Comparison of ENCODE assay signal across 2 cellular contexts in the genomic region with DNA sequence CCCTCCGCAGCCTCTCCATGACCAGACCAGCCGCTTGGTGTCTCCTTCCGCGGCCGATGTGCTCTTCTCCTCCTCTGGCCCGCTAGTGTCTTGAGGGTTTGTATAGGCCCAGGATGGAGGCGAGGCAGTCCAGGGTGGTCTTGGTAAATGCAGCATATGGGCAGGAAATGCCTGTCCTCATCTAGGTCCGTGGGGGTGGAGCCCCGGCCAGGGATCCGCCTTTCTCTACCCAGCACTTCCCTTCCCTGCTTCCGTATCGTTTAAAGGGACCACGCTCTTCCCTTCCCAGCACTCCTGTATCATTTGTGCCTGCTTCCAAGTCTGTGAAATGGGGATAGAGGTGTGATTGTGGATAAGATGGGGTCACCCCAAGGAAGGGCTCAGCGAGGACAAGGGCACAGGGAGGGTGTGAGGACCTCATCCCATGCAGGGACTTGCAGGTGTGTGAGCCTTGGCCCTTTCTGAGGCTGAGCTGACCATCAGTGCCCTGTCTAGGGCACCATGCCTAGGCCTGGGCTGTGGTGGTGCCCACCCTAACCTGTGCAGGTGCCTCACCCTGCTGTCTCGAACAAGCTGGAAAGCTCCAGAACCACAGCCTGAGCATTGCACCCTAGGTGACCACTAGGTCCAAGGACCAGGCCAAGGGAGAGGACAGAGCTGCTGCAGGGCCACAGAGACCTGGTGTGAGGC.
TF ChIP-seq lines count a peak whose summit lies in the region.

No MANE protein-coding gene starts in this region.

TF ChIP-seq in A549, 52 proteins besides CTCF, POLR2A, EP300 and RAD21 (continued from another document):
- TF ChIP-seq, protein P1, sequence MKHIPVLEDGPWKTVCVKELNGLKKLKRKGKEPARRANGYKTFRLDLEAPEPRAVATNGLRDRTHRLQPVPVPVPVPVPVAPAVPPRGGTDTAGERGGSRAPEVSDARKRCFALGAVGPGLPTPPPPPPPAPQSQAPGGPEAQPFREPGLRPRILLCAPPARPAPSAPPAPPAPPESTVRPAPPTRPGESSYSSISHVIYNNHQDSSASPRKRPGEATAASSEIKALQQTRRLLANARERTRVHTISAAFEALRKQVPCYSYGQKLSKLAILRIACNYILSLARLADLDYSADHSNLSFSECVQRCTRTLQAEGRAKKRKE (CRISPR knock-in tag; IDR thresholded peaks at IDR 0.05; ENCODE audit: low read depth) = no peak
- TF ChIP-seq NPAS2 (CRISPR knock-in tag; IDR thresholded peaks at IDR 0.05; ENCODE audit: borderline replicate concordance) (no peak), MAZ (IDR thresholded peaks at IDR 0.05; ENCODE audit: borderline replicate concordance, low read depth, low read length) (no peak), ZC3H11A (IDR thresholded peaks at IDR 0.05) (no peak), HEYL (CRISPR knock-in tag; IDR thresholded peaks at IDR 0.05) (no peak), EHF (CRISPR knock-in tag; IDR thresholded peaks at IDR 0.05) (no peak), ESRRA (IDR thresholded peaks at IDR 0.05; ENCODE audit: borderline replicate concordance, low read length) (no peak)
- TF ChIP-seq, protein P2, sequence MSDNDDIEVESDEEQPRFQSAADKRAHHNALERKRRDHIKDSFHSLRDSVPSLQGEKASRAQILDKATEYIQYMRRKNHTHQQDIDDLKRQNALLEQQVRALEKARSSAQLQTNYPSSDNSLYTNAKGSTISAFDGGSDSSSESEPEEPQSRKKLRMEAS (IDR thresholded peaks at IDR 0.05) = peak; percentile 83

TF ChIP-seq in WTC11, 78 proteins besides CTCF, POLR2A, EP300 and RAD21 (continued from another document):
- TF ChIP-seq, protein P3, sequence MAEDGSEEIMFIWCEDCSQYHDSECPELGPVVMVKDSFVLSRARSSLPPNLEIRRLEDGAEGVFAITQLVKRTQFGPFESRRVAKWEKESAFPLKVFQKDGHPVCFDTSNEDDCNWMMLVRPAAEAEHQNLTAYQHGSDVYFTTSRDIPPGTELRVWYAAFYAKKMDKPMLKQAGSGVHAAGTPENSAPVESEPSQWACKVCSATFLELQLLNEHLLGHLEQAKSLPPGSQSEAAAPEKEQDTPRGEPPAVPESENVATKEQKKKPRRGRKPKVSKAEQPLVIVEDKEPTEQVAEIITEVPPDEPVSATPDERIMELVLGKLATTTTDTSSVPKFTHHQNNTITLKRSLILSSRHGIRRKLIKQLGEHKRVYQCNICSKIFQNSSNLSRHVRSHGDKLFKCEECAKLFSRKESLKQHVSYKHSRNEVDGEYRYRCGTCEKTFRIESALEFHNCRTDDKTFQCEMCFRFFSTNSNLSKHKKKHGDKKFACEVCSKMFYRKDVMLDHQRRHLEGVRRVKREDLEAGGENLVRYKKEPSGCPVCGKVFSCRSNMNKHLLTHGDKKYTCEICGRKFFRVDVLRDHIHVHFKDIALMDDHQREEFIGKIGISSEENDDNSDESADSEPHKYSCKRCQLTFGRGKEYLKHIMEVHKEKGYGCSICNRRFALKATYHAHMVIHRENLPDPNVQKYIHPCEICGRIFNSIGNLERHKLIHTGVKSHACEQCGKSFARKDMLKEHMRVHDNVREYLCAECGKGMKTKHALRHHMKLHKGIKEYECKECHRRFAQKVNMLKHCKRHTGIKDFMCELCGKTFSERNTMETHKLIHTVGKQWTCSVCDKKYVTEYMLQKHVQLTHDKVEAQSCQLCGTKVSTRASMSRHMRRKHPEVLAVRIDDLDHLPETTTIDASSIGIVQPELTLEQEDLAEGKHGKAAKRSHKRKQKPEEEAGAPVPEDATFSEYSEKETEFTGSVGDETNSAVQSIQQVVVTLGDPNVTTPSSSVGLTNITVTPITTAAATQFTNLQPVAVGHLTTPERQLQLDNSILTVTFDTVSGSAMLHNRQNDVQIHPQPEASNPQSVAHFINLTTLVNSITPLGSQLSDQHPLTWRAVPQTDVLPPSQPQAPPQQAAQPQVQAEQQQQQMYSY (CRISPR knock-in tag; IDR thresholded peaks at IDR 0.05) = no peak
- TF ChIP-seq TEAD4 (CRISPR knock-in tag; IDR thresholded peaks at IDR 0.05) = no peak
- no peak for TF ChIP-seq NFATC4 (CRISPR knock-in tag; IDR thresholded peaks at IDR 0.05)
- TF ChIP-seq, protein P4, sequence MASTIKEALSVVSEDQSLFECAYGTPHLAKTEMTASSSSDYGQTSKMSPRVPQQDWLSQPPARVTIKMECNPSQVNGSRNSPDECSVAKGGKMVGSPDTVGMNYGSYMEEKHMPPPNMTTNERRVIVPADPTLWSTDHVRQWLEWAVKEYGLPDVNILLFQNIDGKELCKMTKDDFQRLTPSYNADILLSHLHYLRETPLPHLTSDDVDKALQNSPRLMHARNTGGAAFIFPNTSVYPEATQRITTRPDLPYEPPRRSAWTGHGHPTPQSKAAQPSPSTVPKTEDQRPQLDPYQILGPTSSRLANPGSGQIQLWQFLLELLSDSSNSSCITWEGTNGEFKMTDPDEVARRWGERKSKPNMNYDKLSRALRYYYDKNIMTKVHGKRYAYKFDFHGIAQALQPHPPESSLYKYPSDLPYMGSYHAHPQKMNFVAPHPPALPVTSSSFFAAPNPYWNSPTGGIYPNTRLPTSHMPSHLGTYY (CRISPR knock-in tag; IDR thresholded peaks at IDR 0.05) = no peak
- TF ChIP-seq JAZF1 (CRISPR knock-in tag; IDR thresholded peaks at IDR 0.05) = no peak
- TF ChIP-seq, protein P2 (CRISPR knock-in tag; IDR thresholded peaks at IDR 0.05) = no peak
- TF ChIP-seq, protein P5, sequence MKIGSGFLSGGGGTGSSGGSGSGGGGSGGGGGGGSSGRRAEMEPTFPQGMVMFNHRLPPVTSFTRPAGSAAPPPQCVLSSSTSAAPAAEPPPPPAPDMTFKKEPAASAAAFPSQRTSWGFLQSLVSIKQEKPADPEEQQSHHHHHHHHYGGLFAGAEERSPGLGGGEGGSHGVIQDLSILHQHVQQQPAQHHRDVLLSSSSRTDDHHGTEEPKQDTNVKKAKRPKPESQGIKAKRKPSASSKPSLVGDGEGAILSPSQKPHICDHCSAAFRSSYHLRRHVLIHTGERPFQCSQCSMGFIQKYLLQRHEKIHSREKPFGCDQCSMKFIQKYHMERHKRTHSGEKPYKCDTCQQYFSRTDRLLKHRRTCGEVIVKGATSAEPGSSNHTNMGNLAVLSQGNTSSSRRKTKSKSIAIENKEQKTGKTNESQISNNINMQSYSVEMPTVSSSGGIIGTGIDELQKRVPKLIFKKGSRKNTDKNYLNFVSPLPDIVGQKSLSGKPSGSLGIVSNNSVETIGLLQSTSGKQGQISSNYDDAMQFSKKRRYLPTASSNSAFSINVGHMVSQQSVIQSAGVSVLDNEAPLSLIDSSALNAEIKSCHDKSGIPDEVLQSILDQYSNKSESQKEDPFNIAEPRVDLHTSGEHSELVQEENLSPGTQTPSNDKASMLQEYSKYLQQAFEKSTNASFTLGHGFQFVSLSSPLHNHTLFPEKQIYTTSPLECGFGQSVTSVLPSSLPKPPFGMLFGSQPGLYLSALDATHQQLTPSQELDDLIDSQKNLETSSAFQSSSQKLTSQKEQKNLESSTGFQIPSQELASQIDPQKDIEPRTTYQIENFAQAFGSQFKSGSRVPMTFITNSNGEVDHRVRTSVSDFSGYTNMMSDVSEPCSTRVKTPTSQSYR (CRISPR knock-in tag; IDR thresholded peaks at IDR 0.05) = no peak
- TF ChIP-seq, protein P6, sequence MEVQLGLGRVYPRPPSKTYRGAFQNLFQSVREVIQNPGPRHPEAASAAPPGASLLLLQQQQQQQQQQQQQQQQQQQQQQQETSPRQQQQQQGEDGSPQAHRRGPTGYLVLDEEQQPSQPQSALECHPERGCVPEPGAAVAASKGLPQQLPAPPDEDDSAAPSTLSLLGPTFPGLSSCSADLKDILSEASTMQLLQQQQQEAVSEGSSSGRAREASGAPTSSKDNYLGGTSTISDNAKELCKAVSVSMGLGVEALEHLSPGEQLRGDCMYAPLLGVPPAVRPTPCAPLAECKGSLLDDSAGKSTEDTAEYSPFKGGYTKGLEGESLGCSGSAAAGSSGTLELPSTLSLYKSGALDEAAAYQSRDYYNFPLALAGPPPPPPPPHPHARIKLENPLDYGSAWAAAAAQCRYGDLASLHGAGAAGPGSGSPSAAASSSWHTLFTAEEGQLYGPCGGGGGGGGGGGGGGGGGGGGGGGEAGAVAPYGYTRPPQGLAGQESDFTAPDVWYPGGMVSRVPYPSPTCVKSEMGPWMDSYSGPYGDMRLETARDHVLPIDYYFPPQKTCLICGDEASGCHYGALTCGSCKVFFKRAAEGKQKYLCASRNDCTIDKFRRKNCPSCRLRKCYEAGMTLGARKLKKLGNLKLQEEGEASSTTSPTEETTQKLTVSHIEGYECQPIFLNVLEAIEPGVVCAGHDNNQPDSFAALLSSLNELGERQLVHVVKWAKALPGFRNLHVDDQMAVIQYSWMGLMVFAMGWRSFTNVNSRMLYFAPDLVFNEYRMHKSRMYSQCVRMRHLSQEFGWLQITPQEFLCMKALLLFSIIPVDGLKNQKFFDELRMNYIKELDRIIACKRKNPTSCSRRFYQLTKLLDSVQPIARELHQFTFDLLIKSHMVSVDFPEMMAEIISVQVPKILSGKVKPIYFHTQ (CRISPR knock-in tag; IDR thresholded peaks at IDR 0.05) = no peak
